In genomic region chr9:130837002-130837511, GRCh38 we compare ENCODE assay signal across 9 cellular contexts. TPM values are rescaled to one million over a fixed set of nuclear protein-coding genes. Genes with fewer than 3 reads are reported as not detected.
DNase-seq lines count a peak whose midpoint lies in the region; ATAC-seq, FAIRE-seq and TF ChIP-seq lines count a peak whose summit lies in the region.
"Had no signal": no experiment of that assay in that cellular context is flagged by ENCODE, and none has a peak within 500 bp of the region (broad histone marks: within the 10 kb centered on the region; RNA-seq: fewer than 3 reads in every experiment).

No MANE protein-coding gene starts in this region.

- TF ChIP-seq EP300 in A549 (IDR thresholded peaks at IDR 0.05) = no peak

- no peak overlapping the region for H3K9ac ChIP-seq in HUES48 (ENCODE audit: low read depth, low read length)

- H3K4me3 ChIP-seq in A549 (peak overlapping the region; percentile 63), HUES48 (ENCODE audit: low read depth, low read length) (peak overlapping the region; percentile 95), choroid plexus epithelial cell (ENCODE audit: low read depth, low read length) (peak overlapping the region; percentile 80)

- no peak for ATAC-seq in A549
- no peak for ATAC-seq in HG03280 (IDR thresholded peaks at IDR 0.05; ENCODE audit: unreplicated experiment)

- no peak for TF ChIP-seq RAD21 in A549 (conservative IDR thresholded peaks at IDR 0.05 in 1 of 2, IDR thresholded peaks at IDR 0.05 in 1 of 2)

- no peak for TF ChIP-seq POLR2A in A549 (IDR thresholded peaks at IDR 0.05; ENCODE audit: low read length)

- H3K9me3 ChIP-seq in A549 (no peaks in the 10 kb centered on the region), HUES48 (ENCODE audit: control insufficient read depth, insufficient read depth, low read length) (no peaks in the 10 kb centered on the region)

- no peaks in the 10 kb centered on the region for H3K27me3 ChIP-seq in HUES48 (ENCODE audit: control insufficient read depth, insufficient read depth, low read length)

- peak overlapping the region; percentile 94 to 98 for H3K27ac ChIP-seq in A549
- H3K27ac ChIP-seq in HUES48 (ENCODE audit: low read depth, low read length) = peak overlapping the region; percentile 65

- H3K4me1 ChIP-seq in A549 (peaks cover 50% of the 10 kb centered on the region), HUES48 (ENCODE audit: control insufficient read depth, insufficient read depth, low read length) (peaks cover 40% of the 10 kb centered on the region)

- DNase-seq in A549 (ENCODE audit: low read depth in 1 of 2, low spot score in 1 of 2) (peak; percentile 13 to 28), choroid plexus epithelial cell (ENCODE audit: low read depth) (peak; percentile 34), midbrain (lab: John Stamatoyannopoulos, UW) (peak; percentile 75), DMS53 (lab: John Stamatoyannopoulos, UW) (no peak), NCI-H1105 treated with DMSO at 0.1 percent for 48 hours (lab: John Stamatoyannopoulos, UW) (no peak)
- no peak for DNase-seq in stimulated activated CD4-positive, alpha-beta T cell treated with anti-CD3 and anti-CD28 coated beads, Interleukin-1b, Interleukin-23, amount 100 ng/mL, for 48 hours
- DNase-seq: activated CD4-positive, alpha-beta T cell treated with anti-CD3 and anti-CD28 coated beads, Interleukin-2, amount 50 U/mL, for 48 hours had no signal

- peak overlapping the region; percentile 93 for H3K4me2 ChIP-seq in A549

- 6% methylated on average over 5 of the region's 5 CpGs for WGBS in A549 (ENCODE audit: missing lambda C conversion rate)

- TF ChIP-seq CTCF in A549 (IDR thresholded peaks at IDR 0.05) = no peak
- TF ChIP-seq CTCF in choroid plexus epithelial cell (conservative IDR thresholded peaks at IDR 0.05; ENCODE audit: low read depth, low read length) = no peak

- H3K36me3 ChIP-seq in HUES48 (ENCODE audit: control insufficient read depth, insufficient read depth, low read length) = no peaks in the 10 kb centered on the region

- POLR2A ChIA-PET in A549 (lab: Yijun Ruan, JAX) = interaction anchor here (0.6 to 2.4 kb wide), 2 partner anchors 9 to 54 kb away, joined by 3 to 10 read pairs; no protein-coding TSS in a partner anchor

- CTCF ChIA-PET in A549 (lab: Yijun Ruan, JAX) = interaction anchor here (0.6 to 28.2 kb wide), 6 partner anchors 19 to 376 kb away, joined by 3 to 397 read pairs (median 4); no protein-coding TSS in a partner anchor

- no peak for FAIRE-seq in A549 (lab: Jason Lieb, UNC)

TF ChIP-seq in A549, 52 proteins besides CTCF, POLR2A, EP300 and RAD21:
- TF ChIP-seq ZNF302 (CRISPR knock-in tag; IDR thresholded peaks at IDR 0.05) = no peak
- TF ChIP-seq E2F6 (IDR thresholded peaks at IDR 0.05; ENCODE audit: borderline replicate concordance, low read depth) = no peak
- TF ChIP-seq, protein P1, sequence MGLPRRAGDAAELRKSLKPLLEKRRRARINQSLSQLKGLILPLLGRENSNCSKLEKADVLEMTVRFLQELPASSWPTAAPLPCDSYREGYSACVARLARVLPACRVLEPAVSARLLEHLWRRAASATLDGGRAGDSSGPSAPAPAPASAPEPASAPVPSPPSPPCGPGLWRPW (IDR thresholded peaks at IDR 0.05) = no peak
- TF ChIP-seq NR3C1 (IDR thresholded peaks at IDR 0.05) = no peak

RNA-seq across cellular contexts. Expression of gene ABL1, which starts 2.0 kb away (rescaled TPM):
- polyA plus RNA-seq in A549 (2011; rRNA removed) (26.5 and 37.5 TPM in 2 replicates), A549 (2017; fragmentation: RNase III; extraction: RNeasy Plus Mini Kit Qiagen cat#74134 plus additional on column Dnase treatment) (30.0 to 32.6 TPM (median 32.4 TPM) in 3 replicates)
- polyA plus RNA-seq in A549 (2012; cell fraction: cytosol; rRNA removed) = 16.5 and 23.9 TPM in 2 replicates
- 30.8 and 36.5 TPM in 2 replicates for polyA plus RNA-seq in A549 (2012; cell fraction: nucleus; rRNA removed)
- polyA minus RNA-seq in A549 (2011; rRNA and poly(A)+ RNA removed) = 54.3 and 56.9 TPM in 2 replicates

RNA-seq across cellular contexts. Expression of gene QRFP, which starts 59.6 kb away (rescaled TPM):
- polyA plus RNA-seq in A549 (2011; rRNA removed) (not detected in 2 replicates), A549 (2017; fragmentation: RNase III; extraction: RNeasy Plus Mini Kit Qiagen cat#74134 plus additional on column Dnase treatment) (not detected in 3 replicates)
- not detected in 2 replicates for polyA plus RNA-seq in A549 (2012; cell fraction: cytosol; rRNA removed)
- polyA plus RNA-seq in A549 (2012; cell fraction: nucleus; rRNA removed) = not detected in 2 replicates
- not detected in 2 replicates for polyA minus RNA-seq in A549 (2011; rRNA and poly(A)+ RNA removed)

Comparison
In these comparisons a context has a peak if more than half of its experiments do, and no peak if none do; other contexts are left out.
1. DNase-seq: peak in A549 (2 of 2), choroid plexus epithelial cell (single experiment) and midbrain (single experiment); none in DMS53 (single experiment), stimulated activated CD4-positive, alpha-beta T cell treated with anti-CD3 and anti-CD28 coated beads, Interleukin-1b, Interleukin-23, amount 100 ng/mL, for 48 hours (single experiment) and NCI-H1105 treated with DMSO at 0.1 percent for 48 hours (single experiment).
2. Peak in every context shown above with its lines, with median percentiles within 50 percentile points of each other: H3K4me3 ChIP-seq.